33 cellular contexts compared by ENCODE assay signal in genomic region chr12:120977531-120978295, GRCh38. TPM values are rescaled to one million over a fixed set of nuclear protein-coding genes. Genes with fewer than 3 reads are reported as not detected.
A peak's percentile ranks its signal among the peaks of the same experiment; 100 is the strongest.
DNase-seq lines count a peak whose midpoint lies in the region; ATAC-seq and TF ChIP-seq lines count a peak whose summit lies in the region.
"Had no signal": no experiment of that assay in that cellular context is flagged by ENCODE, and none has a peak within 500 bp of the region (broad histone marks: within the 10 kb centered on the region; RNA-seq: fewer than 3 reads in every experiment).

No MANE protein-coding gene starts in this region.

- TF ChIP-seq POLR2A in Peyer's patch (IDR thresholded peaks at IDR 0.05) (no peak), stomach (IDR thresholded peaks at IDR 0.05) (no peak)

- TF ChIP-seq CTCF in Peyer's patch (IDR thresholded peaks at IDR 0.05), result no peak
- TF ChIP-seq CTCF in epithelial cell of proximal tubule (conservative IDR thresholded peaks at IDR 0.05; ENCODE audit: low read depth, low read length), result no peak
- TF ChIP-seq CTCF in stomach (IDR thresholded peaks at IDR 0.05), result no peak
- TF ChIP-seq CTCF in left ventricle myocardium inferior (IDR thresholded peaks at IDR 0.05; ENCODE audit: borderline replicate concordance), result no peak

- no peak for TF ChIP-seq EP300 in stomach (IDR thresholded peaks at IDR 0.05)

- H3K9me3 ChIP-seq in Peyer's patch (no peaks in the 10 kb centered on the region), muscle layer of colon (ENCODE audit: low read length) (no peaks in the 10 kb centered on the region), stomach (no peaks in the 10 kb centered on the region), left ventricle myocardium inferior (replicated peaks) (no peaks in the 10 kb centered on the region)
- H3K9me3 ChIP-seq: BLaER1, SJCRH30, spleen, thyroid gland had no signal

- H3K4me1 ChIP-seq in Peyer's patch, result peaks cover 0 to 19% (median 0%) of the 10 kb centered on the region in 4 donors
- H3K4me1 ChIP-seq in muscle layer of colon (ENCODE audit: insufficient read depth, low read length), result peaks cover 9% of the 10 kb centered on the region
- peaks cover 22 to 49% (median 37%) of the 10 kb centered on the region in 4 donors for H3K4me1 ChIP-seq in stomach
- H3K4me1 ChIP-seq in left ventricle myocardium inferior, result no peaks in the 10 kb centered on the region
- H3K4me1 ChIP-seq: BLaER1, SJCRH30, spleen, thyroid gland had no signal

- H3K27ac ChIP-seq in Peyer's patch, result peak overlapping the region in 3 of 4 donors; percentile 62 to 95 (median 86)
- H3K27ac ChIP-seq in muscle layer of colon (ENCODE audit: low read depth, low read length), result peak overlapping the region; percentile 42
- peak overlapping the region; percentile 74 to 92 (median 90) for H3K27ac ChIP-seq in stomach
- H3K27ac ChIP-seq in left ventricle myocardium inferior (replicated peaks), result no peak overlapping the region
- H3K27ac ChIP-seq: BLaER1, SJCRH30, spleen, thyroid gland had no signal

- H3K9ac ChIP-seq in muscle layer of colon (ENCODE audit: low read length), result no peak overlapping the region
- H3K9ac ChIP-seq: BLaER1 had no signal

- intact Hi-C loops in stomach (cut with DNase I; ENCODE audit: low total_unique reads), result no loop called here
- intact Hi-C loops in left ventricle myocardium inferior (cut with micrococcal nuclease), result loop anchor here (10.0 kb wide), 1 partner anchor 333 kb away; the partner anchor contains the start of gene CABP1

- no peak for DNase-seq in Peyer's patch
- DNase-seq in epithelial cell of proximal tubule (ENCODE audit: low read depth), result no peak
- no peak for DNase-seq in stomach
- no peak for DNase-seq in stimulated activated CD4-positive, alpha-beta T cell treated with anti-CD3 and anti-CD28 coated beads, Interleukin-2, amount 100 ng/mL, for 24 hours
- no peak for DNase-seq in NCI-H1105 treated with DMSO at 0.1 percent for 48 hours (lab: John Stamatoyannopoulos, UW)
- DNase-seq in left ventricle myocardium inferior, result no peak
- DNase-seq: activated CD4-positive, alpha-beta T cell treated with anti-CD3 and anti-CD28 coated beads, Interleukin-2, amount 10 ng/mL, durations not matched to agents 24 days and 14 days; activated CD8-positive, alpha-beta memory T cell treated with anti-CD3 and anti-CD28 coated beads for 24 hours; activated T-cell treated with anti-CD3 and anti-CD28 coated beads for 4 hours; DMS79 treated with DMSO at 0.1 percent for 48 hours; effector CD4-positive, alpha-beta T cell; erythroblast; GDM1; KBM-7; left ventricle myocardium superior; NCI-H1092; NCI-H187; NCI-H446 treated with DMSO at 0.1 percent for 48 hours; NCI-H82; SJCRH30; spleen; stimulated activated CD8-positive, alpha-beta memory T cell treated with anti-CD3 and anti-CD28 coated beads, Interleukin-4, amount 100 ng/mL, for 48 hours; T1000; thyroid gland had no signal

- H3K36me3 ChIP-seq in Peyer's patch, result peaks cover 0 to 12% (median 0%) of the 10 kb centered on the region in 3 donors
- H3K36me3 ChIP-seq in muscle layer of colon (ENCODE audit: insufficient read depth, low read length), result no peaks in the 10 kb centered on the region
- peaks cover 6 to 13% (median 10%) of the 10 kb centered on the region in 4 donors for H3K36me3 ChIP-seq in stomach
- H3K36me3 ChIP-seq in left ventricle myocardium inferior, result no peaks in the 10 kb centered on the region
- H3K36me3 ChIP-seq: BLaER1, SJCRH30, spleen, thyroid gland had no signal

- 28 to 49% (median 49%) methylated on average over 14 of the region's 14 CpGs for WGBS in stomach, 5 donors

- no peak for ATAC-seq in HG02678 (IDR thresholded peaks at IDR 0.05; ENCODE audit: unreplicated experiment)
- ATAC-seq: left ventricle myocardium superior had no signal

- H3K4me3 ChIP-seq in Peyer's patch (peak overlapping the region in 3 of 4 donors; percentile 26 to 72 (median 57)), epithelial cell of proximal tubule (ENCODE audit: low read depth, low read length) (peak overlapping the region; percentile 70), muscle layer of colon (ENCODE audit: low read depth in 1 of 2, low read length in 2 of 2) (peak overlapping the region in 1 of 2 donors; percentile 18), stomach (peak overlapping the region; percentile 46 to 66 (median 57)), left ventricle myocardium inferior (no peak overlapping the region)
- H3K4me3 ChIP-seq: BLaER1, SJCRH30, spleen, thyroid gland had no signal

- H3K27me3 ChIP-seq in Peyer's patch (no peaks in the 10 kb centered on the region), muscle layer of colon (ENCODE audit: control insufficient read depth in 1 of 2, insufficient read depth in 2 of 2, low read length in 2 of 2) (no peaks in the 10 kb centered on the region), stomach (no peaks in the 10 kb centered on the region), left ventricle myocardium inferior (ENCODE audit: low read depth) (peaks cover 20% of the 10 kb centered on the region)
- H3K27me3 ChIP-seq: BLaER1, thyroid gland had no signal

RNA-seq across cellular contexts. Expression of gene HNF1A, which starts 0.6 kb away (rescaled TPM):
- total RNA-seq in Peyer's patch (10 to 100 TPM; 15.7 to 93.6 (median 57.0) TPM), epithelial cell of proximal tubule (0.17 and 0.36 TPM in 2 replicates), stomach (10 to 100 TPM in 2 of 5 donors, 1 to 10 TPM in 2, under 1 TPM in 1; 0.89 to 14.5 (median 7.0) TPM), left ventricle myocardium inferior (not detected)
- 1 to 10 TPM; 4.4 to 8.2 (median 4.8) TPM for polyA plus RNA-seq in stomach
- total RNA-seq: activated CD4-positive, alpha-beta T cell treated with anti-CD3 and anti-CD28 coated beads, Interleukin-2, amount 10 ng/mL, durations not matched to agents 24 days and 14 days; bronchial epithelial cell; left ventricle myocardium superior; M059J; natural killer cell treated with Interleukin-12 subunit alpha and Interleukin-12 subunit beta and Interleukin-15 and Interleukin-18, amount 100 ng/mL, for 72 hours; osteocyte; RPMI7951; spleen; thyroid gland had no signal
- polyA plus RNA-seq: AG04450, spleen had no signal

RNA-seq across cellular contexts. Expression of gene C12orf43, which starts 38.6 kb away (rescaled TPM):
- total RNA-seq in Peyer's patch, result 10 to 100 TPM in 2 of 4 donors, 1 to 10 TPM in 2; 7.6 to 16.5 (median 12.0) TPM
- total RNA-seq in epithelial cell of proximal tubule, result 20.6 and 22.9 TPM in 2 replicates
- 10 to 100 TPM in 3 of 5 donors, 1 to 10 TPM in 2; 5.5 to 42.4 (median 17.4) TPM for total RNA-seq in stomach
- 10 to 100 TPM in 1 of 3 donors, 1 to 10 TPM in 2; 8.1 to 18.3 (median 8.5) TPM for polyA plus RNA-seq in stomach
- 7.6 TPM for total RNA-seq in left ventricle myocardium inferior
